ENCODE assay signal across 8 cellular contexts in genomic region chr7:75092892-75093249, GRCh38. TPM values are rescaled to one million over a fixed set of nuclear protein-coding genes. Genes with fewer than 3 reads are reported as not detected.
DNase-seq lines count a peak whose midpoint lies in the region; ATAC-seq and TF ChIP-seq lines count a peak whose summit lies in the region.
"Not testable (repeated sequence)": the region's sequence is repeated elsewhere in the genome, so short reads cannot be mapped to it uniquely, and the experiment has no call there.

No MANE protein-coding gene starts in this region.

- TF ChIP-seq CTCF in Calu3 (IDR thresholded peaks at IDR 0.05; ENCODE audit: unreplicated experiment); activated B cell treated with CpG ODN at 0.5 μM for 24 hours (IDR thresholded peaks at IDR 0.05); ovary (IDR thresholded peaks at IDR 0.05): not testable (repeated sequence)

- ATAC-seq in GM21529 (IDR thresholded peaks at IDR 0.05; ENCODE audit: unreplicated experiment) (peak; percentile 98), HG03439 (IDR thresholded peaks at IDR 0.05; ENCODE audit: unreplicated experiment) (peak; percentile 97), activated B cell treated with CpG ODN at 0.5 μM for 24 hours (ENCODE audit: low read depth) (peak; percentile 96)
- peak; percentile 99 for ATAC-seq in activated naive CD8-positive, alpha-beta T cell treated with anti-CD3 and anti-CD28 coated beads, Interleukin-2, amount 50 U/mL, for 24 hours

- peak overlapping the region; percentile 100 for H3K27ac ChIP-seq in ovary

- not testable (repeated sequence) for H3K27me3 Mint-ChIP-seq in Calu3 (ENCODE audit: unreplicated experiment); activated B cell treated with CpG ODN at 0.5 μM for 24 hours; activated naive CD8-positive, alpha-beta T cell treated with anti-CD3 and anti-CD28 coated beads, Interleukin-2, amount 50 U/mL, for 24 hours

- H3K36me3 ChIP-seq in ovary: not testable (repeated sequence)

- H3K36me3 Mint-ChIP-seq in Calu3 (ENCODE audit: insufficient read depth, unreplicated experiment); activated B cell treated with CpG ODN at 0.5 μM for 24 hours (ENCODE audit: low read depth); activated naive CD8-positive, alpha-beta T cell treated with anti-CD3 and anti-CD28 coated beads, Interleukin-2, amount 50 U/mL, for 24 hours (ENCODE audit: low read depth): not testable (repeated sequence)

- peak overlapping the region; percentile 51 for H3K4me3 ChIP-seq in ovary

- peak overlapping the region; percentile 63 for H3K4me3 Mint-ChIP-seq in Calu3 (ENCODE audit: low read depth, unreplicated experiment)
- not testable (repeated sequence) for H3K4me3 Mint-ChIP-seq in activated B cell treated with CpG ODN at 0.5 μM for 24 hours; activated naive CD8-positive, alpha-beta T cell treated with anti-CD3 and anti-CD28 coated beads, Interleukin-2, amount 50 U/mL, for 24 hours

- CTCF ChIA-PET in Calu3 (lab: Charles Lee); activated B cell treated with CpG ODN at 0.5 μM for 24 hours (lab: Charles Lee): not testable (repeated sequence)

- H3K27ac Mint-ChIP-seq in Calu3 (ENCODE audit: unreplicated experiment); activated B cell treated with CpG ODN at 0.5 μM for 24 hours; activated naive CD8-positive, alpha-beta T cell treated with anti-CD3 and anti-CD28 coated beads, Interleukin-2, amount 50 U/mL, for 24 hours: not testable (repeated sequence)

- DNase-seq in Calu3 (peak; percentile 91), activated B cell treated with CpG ODN at 0.5 μM for 24 hours (peak; percentile 83), cardiac septum (ENCODE audit: low spot score) (peak; percentile 97), ovary (peak; percentile 92 to 96 (median 95))
- peak; percentile 87 for DNase-seq in activated naive CD8-positive, alpha-beta T cell treated with anti-CD3 and anti-CD28 coated beads, Interleukin-2, amount 50 U/mL, for 24 hours
- peak; percentile 79 to 82 for DNase-seq in stimulated activated CD8-positive, alpha-beta memory T cell treated with anti-CD3 and anti-CD28 coated beads, Interleukin-7, amount 100 ng/mL, for 1 hour (ENCODE audit: low read depth in 2 of 2)

- H3K4me1 Mint-ChIP-seq in Calu3 (ENCODE audit: low read depth, unreplicated experiment); activated B cell treated with CpG ODN at 0.5 μM for 24 hours; activated naive CD8-positive, alpha-beta T cell treated with anti-CD3 and anti-CD28 coated beads, Interleukin-2, amount 50 U/mL, for 24 hours: not testable (repeated sequence)

- BruUV-seq in Calu3 (replicated peaks; lab: Mats Ljungman, UMichigan): not testable (repeated sequence)

- WGBS in ovary, 3 donors: no CpG with 5 or more reads among the region's 41 CpGs

- H3K4me1 ChIP-seq in ovary (ENCODE audit: insufficient read depth): not testable (repeated sequence)

- H3K9me3 Mint-ChIP-seq in Calu3 (ENCODE audit: low read depth, unreplicated experiment); activated B cell treated with CpG ODN at 0.5 μM for 24 hours; activated naive CD8-positive, alpha-beta T cell treated with anti-CD3 and anti-CD28 coated beads, Interleukin-2, amount 50 U/mL, for 24 hours: not testable (repeated sequence)

- not testable (repeated sequence) for TF ChIP-seq EP300 in ovary (IDR thresholded peaks at IDR 0.05)

- intact Hi-C loops in Calu3 (cut with micrococcal nuclease; ENCODE audit: unreplicated experiment); activated B cell treated with CpG ODN at 0.5 μM for 24 hours (cut with micrococcal nuclease); cardiac septum (cut with DNase I); ovary (cut with DNase I): not testable (repeated sequence)

- POLR2A ChIA-PET in activated B cell treated with CpG ODN at 0.5 μM for 24 hours (lab: Charles Lee): not testable (repeated sequence)

- H3K27me3 ChIP-seq in ovary: not testable (repeated sequence)

- not testable (repeated sequence) for H3K9me3 ChIP-seq in ovary

- TF ChIP-seq POLR2A in ovary (IDR thresholded peaks at IDR 0.05): not testable (repeated sequence)

RNA-seq across cellular contexts. Expression of gene GTF2IRD2B, which starts 0.5 kb away (rescaled TPM):
- total RNA-seq in Calu3 (2022): 21.3 and 23.4 TPM in 2 replicates
- 58.9 and 78.0 TPM in 2 replicates for total RNA-seq in activated B cell treated with CpG ODN at 0.5 μM for 24 hours
- 26.5 TPM for total RNA-seq in cardiac septum
- 10 to 100 TPM; 65.6 to 92.1 (median 77.7) TPM for total RNA-seq in ovary
- polyA plus RNA-seq in ovary: 10 to 100 TPM; 41.2 to 47.4 TPM

RNA-seq across cellular contexts. Expression of gene RCC1L, which starts 19.3 kb away (rescaled TPM):
- total RNA-seq in Calu3 (2022) (27.7 and 28.0 TPM in 2 replicates), activated B cell treated with CpG ODN at 0.5 μM for 24 hours (43.4 and 43.6 TPM in 2 replicates), cardiac septum (46.6 TPM), ovary (10 to 100 TPM; 16.7 to 37.2 (median 33.2) TPM)
- polyA plus RNA-seq in ovary: 10 to 100 TPM; 35.2 to 49.8 TPM

Comparison
In these comparisons a context has a peak if more than half of its experiments do, and no peak if none do; other contexts are left out.
1. Peak in every context shown above with its lines: DNase-seq, ATAC-seq, H3K4me3 ChIP-seq and H3K27ac ChIP-seq.